In the genomic region with DNA sequence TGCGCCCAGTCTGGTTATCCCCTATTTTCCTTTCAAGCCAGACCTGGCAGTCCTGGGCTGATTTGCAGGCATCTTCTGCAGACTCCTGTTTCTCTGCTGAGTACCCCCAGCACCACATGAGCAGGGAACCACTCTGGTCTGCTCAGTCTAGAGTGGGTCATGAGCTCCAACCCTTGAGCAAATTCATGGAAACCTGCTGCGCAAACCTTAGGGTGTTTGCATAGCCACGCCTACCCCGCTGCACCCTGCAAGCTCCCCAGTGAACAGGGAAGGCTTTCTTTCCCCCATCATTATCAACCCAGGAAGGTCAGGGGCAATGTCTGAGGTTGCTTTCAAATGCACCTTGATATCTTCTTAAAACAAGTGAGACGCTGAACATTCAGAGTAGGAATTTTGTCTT, we compare ENCODE assay signal across 15 cellular contexts. TPM values are rescaled to one million over a fixed set of nuclear protein-coding genes. Genes with fewer than 3 reads are reported as not detected.
DNase-seq lines count a peak whose midpoint lies in the region; ATAC-seq and TF ChIP-seq lines count a peak whose summit lies in the region.
"Had no signal": no experiment of that assay in that cellular context is flagged by ENCODE, and none has a peak within 500 bp of the region (broad histone marks: within the 10 kb centered on the region; RNA-seq: fewer than 3 reads in every experiment).

No MANE protein-coding gene starts in this region.

- no peaks in the 10 kb centered on the region for H3K27me3 Mint-ChIP-seq in Calu3 (ENCODE audit: unreplicated experiment)
- peaks cover 5% of the 10 kb centered on the region for H3K27me3 Mint-ChIP-seq in progenitor cell of endocrine pancreas
- H3K27me3 Mint-ChIP-seq: activated CD4-positive, alpha-beta T cell treated with anti-CD3 and anti-CD28 coated beads, Interleukin-2, amount 10 ng/mL, durations not matched to agents 7 days and 5 days had no signal

- H3K27ac Mint-ChIP-seq in Calu3 (ENCODE audit: unreplicated experiment) = peak overlapping the region; percentile 52
- peak overlapping the region; percentile 84 for H3K27ac Mint-ChIP-seq in progenitor cell of endocrine pancreas
- H3K27ac Mint-ChIP-seq: activated CD4-positive, alpha-beta T cell treated with anti-CD3 and anti-CD28 coated beads, Interleukin-2, amount 10 ng/mL, durations not matched to agents 7 days and 5 days; activated naive CD4-positive, alpha-beta T cell treated with anti-CD3 and anti-CD28 coated beads for 36 hours had no signal

- H3K9me3 Mint-ChIP-seq in Calu3 (ENCODE audit: low read depth, unreplicated experiment) (no peaks in the 10 kb centered on the region), progenitor cell of endocrine pancreas (ENCODE audit: low read depth) (peaks cover 2% of the 10 kb centered on the region)
- H3K9me3 Mint-ChIP-seq: activated CD4-positive, alpha-beta T cell treated with anti-CD3 and anti-CD28 coated beads, Interleukin-2, amount 10 ng/mL, durations not matched to agents 7 days and 5 days; activated naive CD4-positive, alpha-beta T cell treated with anti-CD3 and anti-CD28 coated beads for 36 hours had no signal

- DNase-seq in Calu3 (no peak), NCI-H526 treated with DMSO at 0.1 percent for 48 hours (lab: John Stamatoyannopoulos, UW) (peak; percentile 64), left colon (peak; percentile 62 to 65), progenitor cell of endocrine pancreas (ENCODE audit: low spot score, unreplicated experiment) (no peak), globus pallidus (ENCODE audit: low spot score) (no peak), SHP77 (lab: John Stamatoyannopoulos, UW) (no peak)
- DNase-seq: activated CD4-positive, alpha-beta T cell treated with anti-CD3 and anti-CD28 coated beads, Interleukin-2, amount 10 ng/mL, durations not matched to agents 7 days and 5 days; activated naive CD4-positive, alpha-beta T cell treated with anti-CD3 and anti-CD28 coated beads for 36 hours; GM23248; NCI-H774; stimulated activated CD4-positive, alpha-beta T cell treated with anti-CD3 and anti-CD28 coated beads, Interleukin-2, amount 100 ng/mL, for 24 hours had no signal

- H3K4me1 Mint-ChIP-seq in Calu3 (ENCODE audit: low read depth, unreplicated experiment) = peaks cover 20% of the 10 kb centered on the region
- H3K4me1 Mint-ChIP-seq in progenitor cell of endocrine pancreas (ENCODE audit: low read depth) = peaks cover 52% of the 10 kb centered on the region

- intact Hi-C loops in Calu3 (cut with micrococcal nuclease; ENCODE audit: unreplicated experiment) = no loop called here
- intact Hi-C loops in left colon (cut with DNase I, micrococcal nuclease) = no loop called here

- H3K36me3 Mint-ChIP-seq in Calu3 (ENCODE audit: insufficient read depth, unreplicated experiment) (peaks cover 59% of the 10 kb centered on the region), progenitor cell of endocrine pancreas (ENCODE audit: insufficient read depth) (peaks cover 10% of the 10 kb centered on the region)

- peak; percentile 49 for ATAC-seq in left colon
- ATAC-seq in GM21390 (IDR thresholded peaks at IDR 0.05; ENCODE audit: unreplicated experiment) = no peak
- ATAC-seq: esophagus mucosa, Panc1 had no signal

- TF ChIP-seq CTCF in Calu3 (IDR thresholded peaks at IDR 0.05; ENCODE audit: unreplicated experiment) (no peak), progenitor cell of endocrine pancreas (IDR thresholded peaks at IDR 0.05; ENCODE audit: unreplicated experiment) (no peak)

- CTCF ChIA-PET in Calu3 (lab: Charles Lee) = interaction anchor here (1.9 to 2.5 kb wide), 2 partner anchors 22 to 60 kb away, joined by 6 to 7 read pairs; no protein-coding TSS in a partner anchor

- BruUV-seq in Calu3 (replicated peaks; lab: Mats Ljungman, UMichigan) = no TSS peak

- peak overlapping the region; percentile 74 for H3K4me3 Mint-ChIP-seq in Calu3 (ENCODE audit: low read depth, unreplicated experiment)
- H3K4me3 Mint-ChIP-seq in progenitor cell of endocrine pancreas (ENCODE audit: low read depth) = peak overlapping the region; percentile 4
- H3K4me3 Mint-ChIP-seq: activated CD4-positive, alpha-beta T cell treated with anti-CD3 and anti-CD28 coated beads, Interleukin-2, amount 10 ng/mL, durations not matched to agents 7 days and 5 days; activated naive CD4-positive, alpha-beta T cell treated with anti-CD3 and anti-CD28 coated beads for 36 hours; brain had no signal

RNA-seq across cellular contexts. Expression of a gene that starts 11.0 kb away (rescaled TPM):
- total RNA-seq in Calu3 (2022) = 0.28 TPM in 1 of 2 replicates, not detected in the other
- 1 to 10 TPM in 1 of 2 donors, under 1 TPM in 1; 0.59 to 1.2 TPM for total RNA-seq in left colon
- 0.31 and 0.53 TPM in 2 replicates for total RNA-seq in progenitor cell of endocrine pancreas
- total RNA-seq: activated naive CD4-positive, alpha-beta T cell treated with anti-CD3 and anti-CD28 coated beads for 36 hours had no signal

Comparison
In these comparisons a context has a peak if more than half of its experiments do, and no peak if none do; other contexts are left out.
1. DNase-seq: peak in NCI-H526 treated with DMSO at 0.1 percent for 48 hours (single experiment) and left colon (2 of 2); none in Calu3 (single experiment), progenitor cell of endocrine pancreas (single experiment), globus pallidus (single experiment) and SHP77 (0 of 2).